In genomic region chr19:46841458-46842083, GRCh38 we compare ENCODE assay signal across 8 cellular contexts. TPM values are rescaled to one million over a fixed set of nuclear protein-coding genes. Genes with fewer than 3 reads are reported as not detected.
DNase-seq lines count a peak whose midpoint lies in the region; ATAC-seq, FAIRE-seq and TF ChIP-seq lines count a peak whose summit lies in the region.
"Had no signal": no experiment of that assay in that cellular context is flagged by ENCODE, and none has a peak within 500 bp of the region (broad histone marks: within the 10 kb centered on the region; RNA-seq: fewer than 3 reads in every experiment).

No MANE protein-coding gene starts in this region.

- H3K4me3 Mint-ChIP-seq in type B pancreatic cell = no peak overlapping the region
- peak overlapping the region in 1 of 10 donors; percentile 65 for H3K4me3 Mint-ChIP-seq in naive thymus-derived CD4-positive, alpha-beta T cell

- intact Hi-C loops in breast epithelium (cut with DNase I; ENCODE audit: low total_unique reads) = no loop called here
- intact Hi-C loops in naive thymus-derived CD4-positive, alpha-beta T cell (cut with micrococcal nuclease) = loop anchor here in 1 of 2 donors (2.0 kb wide), 1 partner anchor 55 kb away; no protein-coding TSS in a partner anchor

- TF ChIP-seq CTCF in breast epithelium (IDR thresholded peaks at IDR 0.05) (no peak), type B pancreatic cell (conservative IDR thresholded peaks at IDR 0.05) (no peak)

- H3K4me1 Mint-ChIP-seq in type B pancreatic cell (ENCODE audit: unreplicated experiment) = no peaks in the 10 kb centered on the region
- peaks cover 0 to 13% (median 5%) of the 10 kb centered on the region in 7 donors for H3K4me1 Mint-ChIP-seq in naive thymus-derived CD4-positive, alpha-beta T cell

- H3K27me3 ChIP-seq in breast epithelium = no peaks in the 10 kb centered on the region
- H3K27me3 ChIP-seq in naive thymus-derived CD4-positive, alpha-beta T cell (ENCODE audit: control insufficient read depth in 2 of 2, insufficient read depth in 2 of 2, low read length in 2 of 2) = no peaks in the 10 kb centered on the region

- no peaks in the 10 kb centered on the region for H3K9me3 Mint-ChIP-seq in type B pancreatic cell
- no peaks in the 10 kb centered on the region for H3K9me3 Mint-ChIP-seq in naive thymus-derived CD4-positive, alpha-beta T cell

- H3K4me3 ChIP-seq in breast epithelium = no peak overlapping the region
- no peak overlapping the region for H3K4me3 ChIP-seq in naive thymus-derived CD4-positive, alpha-beta T cell (ENCODE audit: low read length)

- H3K27ac ChIP-seq in breast epithelium = peak overlapping the region; percentile 35 to 36
- no peak overlapping the region for H3K27ac ChIP-seq in naive thymus-derived CD4-positive, alpha-beta T cell (ENCODE audit: low read depth, low read length)

- no peaks in the 10 kb centered on the region for H3K9me3 ChIP-seq in breast epithelium
- H3K9me3 ChIP-seq in naive thymus-derived CD4-positive, alpha-beta T cell (ENCODE audit: control insufficient read depth in 2 of 3, low read length in 3 of 3) = no peaks in the 10 kb centered on the region

- no peaks in the 10 kb centered on the region for H3K27me3 Mint-ChIP-seq in type B pancreatic cell
- no peaks in the 10 kb centered on the region for H3K27me3 Mint-ChIP-seq in naive thymus-derived CD4-positive, alpha-beta T cell

- no peak for TF ChIP-seq POLR2A in breast epithelium (IDR thresholded peaks at IDR 0.05)

- peaks cover 11% of the 10 kb centered on the region for H3K36me3 Mint-ChIP-seq in type B pancreatic cell
- H3K36me3 Mint-ChIP-seq in naive thymus-derived CD4-positive, alpha-beta T cell = peaks cover 5 to 31% (median 8%) of the 10 kb centered on the region in 5 donors

- FAIRE-seq in HTR-8/SVneo (lab: Jason Lieb, UNC) = peak; percentile 44

- DNase-seq in HTR-8/SVneo (ENCODE audit: insufficient read length, low spot score) (no peak), breast epithelium (ENCODE audit: low spot score in 2 of 2) (no peak), hepatic stellate cell (ENCODE audit: low spot score) (peak; percentile 86), type B pancreatic cell (ENCODE audit: extremely low spot score, unreplicated experiment) (no peak), DMS114 treated with DMSO at 0.1 percent for 48 hours (lab: John Stamatoyannopoulos, UW; ENCODE audit: unreplicated experiment) (no peak)
- no peak for DNase-seq in naive thymus-derived CD4-positive, alpha-beta T cell
- DNase-seq: activated effector memory CD4-positive, alpha-beta T cell treated with anti-CD3 and anti-CD28 coated beads, Interleukin-2, amount 50 U/mL, for 16 hours had no signal

- no peaks in the 10 kb centered on the region for H3K4me1 ChIP-seq in breast epithelium
- H3K4me1 ChIP-seq in naive thymus-derived CD4-positive, alpha-beta T cell (ENCODE audit: control insufficient read depth in 2 of 2, insufficient read depth in 2 of 2, low read length in 2 of 2) = no peaks in the 10 kb centered on the region

- no peak for ATAC-seq in esophagus mucosa
- no peak for ATAC-seq in naive thymus-derived CD4-positive, alpha-beta T cell

- POLR2A ChIA-PET in naive thymus-derived CD4-positive, alpha-beta T cell (lab: Charles Lee) = interaction anchor here (1.6 kb wide), 1 partner anchor 85 kb away, joined by 3 read pairs; no protein-coding TSS in a partner anchor

- CTCF ChIA-PET in naive thymus-derived CD4-positive, alpha-beta T cell (lab: Charles Lee) = interaction anchor here (0.6 to 3.3 kb wide), 4 partner anchors 84 to 235 kb away, joined by 3 to 49 read pairs (median 18); no protein-coding TSS in a partner anchor

- peaks cover 3% of the 10 kb centered on the region for H3K36me3 ChIP-seq in breast epithelium
- H3K36me3 ChIP-seq in naive thymus-derived CD4-positive, alpha-beta T cell (ENCODE audit: control insufficient read depth in 2 of 3, insufficient read depth in 3 of 3, low read length in 3 of 3) = peaks cover 0 to 62% (median 0%) of the 10 kb centered on the region in 3 experiments

- H3K27ac Mint-ChIP-seq in type B pancreatic cell = peak overlapping the region; percentile 63
- H3K27ac Mint-ChIP-seq in naive thymus-derived CD4-positive, alpha-beta T cell = peak overlapping the region in 2 of 9 donors; percentile 12 to 46

RNA-seq across cellular contexts. Expression of gene AP2S1, which starts 9.1 kb away (rescaled TPM):
- total RNA-seq in breast epithelium (100 to 1,000 TPM in 2 of 3 donors, 10 to 100 TPM in 1; 63.1 to 108 (median 101) TPM), type B pancreatic cell (ENCODE audit: low replicate concordance) (128 and 135 TPM in 2 replicates), esophagus mucosa (206 TPM)
- 100 to 1,000 TPM in 1 of 5 experiments, 10 to 100 TPM in 4; 34.4 to 116 (median 46.5) TPM for total RNA-seq in naive thymus-derived CD4-positive, alpha-beta T cell
- 10 to 100 TPM; 60.4 to 71.0 TPM for polyA plus RNA-seq in naive thymus-derived CD4-positive, alpha-beta T cell

RNA-seq across cellular contexts. Expression of gene ARHGAP35, which starts 19.2 kb away (rescaled TPM):
- total RNA-seq in breast epithelium (10 to 100 TPM; 44.8 to 61.9 (median 60.3) TPM), type B pancreatic cell (ENCODE audit: low replicate concordance) (54.1 and 72.3 TPM in 2 replicates), esophagus mucosa (33.0 TPM)
- 10 to 100 TPM; 22.2 to 29.4 (median 24.5) TPM for total RNA-seq in naive thymus-derived CD4-positive, alpha-beta T cell
- 1 to 10 TPM; 2.3 to 4.8 TPM for polyA plus RNA-seq in naive thymus-derived CD4-positive, alpha-beta T cell

RNA-seq across cellular contexts. Expression of gene SLC1A5, which starts 53.2 kb away (rescaled TPM):
- total RNA-seq in breast epithelium = 100 to 1,000 TPM; 121 to 146 (median 121) TPM
- 91.4 and 137 TPM in 2 replicates for total RNA-seq in type B pancreatic cell (ENCODE audit: low replicate concordance)
- 113 TPM for total RNA-seq in esophagus mucosa
- total RNA-seq in naive thymus-derived CD4-positive, alpha-beta T cell = 100 to 1,000 TPM in 1 of 5 experiments, 10 to 100 TPM in 1, 1 to 10 TPM in 3; 3.5 to 120 (median 5.3) TPM
- 1 to 10 TPM; 1.1 to 5.6 TPM for polyA plus RNA-seq in naive thymus-derived CD4-positive, alpha-beta T cell
